ENCODE assay signal across 1 cellular context in genomic region chr17:73485130-73485529, GRCh38.
TF ChIP-seq lines count a peak whose summit lies in the region.

No MANE protein-coding gene starts in this region.

TF ChIP-seq in H1, 55 proteins besides CTCF, POLR2A, EP300 and RAD21 (continued from another document):
- TF ChIP-seq MAX (IDR thresholded peaks at IDR 0.05) (no peak), CHD2 (IDR thresholded peaks at IDR 0.05; ENCODE audit: low read length) (no peak), HDAC6 (IDR thresholded peaks at IDR 0.05; ENCODE audit: low read depth, low read length) (no peak), TEAD4 (IDR thresholded peaks at IDR 0.05; ENCODE audit: low read depth, low read length) (no peak)
